Comparison of ENCODE assay signal across 1 cellular context in the genomic region with DNA sequence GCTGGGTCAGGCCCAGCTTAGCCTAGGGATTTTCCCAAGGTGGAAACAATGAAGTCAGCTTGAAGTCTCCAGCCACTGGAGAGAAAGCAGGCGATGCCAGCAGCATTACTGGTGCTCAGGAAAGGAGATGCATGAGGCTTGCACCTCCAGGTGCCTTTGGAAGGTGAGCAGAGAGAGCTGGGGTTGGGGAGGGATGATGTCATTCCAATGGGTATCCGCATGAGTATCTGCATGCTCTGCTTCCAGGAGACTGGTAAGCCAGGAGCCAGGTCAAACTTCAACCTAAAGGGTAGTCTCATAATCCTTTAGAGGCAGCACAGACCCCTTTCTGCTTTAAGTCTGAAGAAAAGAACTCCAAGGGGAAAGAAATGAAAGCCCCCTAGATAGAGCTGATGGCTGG.
TF ChIP-seq lines count a peak whose summit lies in the region.

No MANE protein-coding gene starts in this region.

TF ChIP-seq in HepG2, 621 proteins besides CTCF, POLR2A, EP300 and RAD21 (continued from another document):
- TF ChIP-seq ZNF142 (CRISPR knock-in tag; IDR thresholded peaks at IDR 0.05), result no peak
- TF ChIP-seq RAD51 (IDR thresholded peaks at IDR 0.05; ENCODE audit: borderline replicate concordance), result no peak
- no peak for TF ChIP-seq HNRNPLL (IDR thresholded peaks at IDR 0.05; ENCODE audit: low read depth, low read length, poor library complexity, severe bottlenecking)
- TF ChIP-seq FOXK1 (CRISPR knock-in tag; IDR thresholded peaks at IDR 0.05; ENCODE audit: borderline replicate concordance, low read depth), result no peak
- no peak for TF ChIP-seq ZNF7 (CRISPR knock-in tag; IDR thresholded peaks at IDR 0.05)
TF ChIP-seq in HepG2: peak in this region for 1.
